ENCODE assay signal across 18 cellular contexts in the genomic region with DNA sequence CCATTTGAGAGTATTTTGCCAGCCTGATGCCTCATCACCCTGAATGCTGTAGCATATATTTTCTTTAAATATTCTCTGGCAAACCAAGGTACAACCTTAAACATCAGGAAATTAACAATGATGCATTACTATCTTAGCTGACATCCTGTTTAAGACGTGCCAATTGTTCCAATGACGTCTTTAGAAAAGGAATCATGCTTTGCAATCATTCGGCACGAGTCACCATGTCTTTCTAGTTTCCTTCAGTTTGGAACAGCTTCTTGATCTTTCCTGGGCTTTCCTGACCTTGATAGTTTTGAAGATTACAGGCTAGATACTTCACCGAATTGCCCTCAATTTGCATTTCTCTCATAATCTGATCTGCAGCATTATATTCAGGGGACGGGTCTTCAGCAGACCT.
DNase-seq lines count a peak whose midpoint lies in the region; ATAC-seq and TF ChIP-seq lines count a peak whose summit lies in the region.
"Had no signal": no experiment of that assay in that cellular context is flagged by ENCODE, and none has a peak within 500 bp of the region (broad histone marks: within the 10 kb centered on the region; RNA-seq: fewer than 3 reads in every experiment).

No MANE protein-coding gene starts in this region.

- no peak for TF ChIP-seq CTCF in GM23338 (conservative IDR thresholded peaks at IDR 0.05; ENCODE audit: low read depth in 2 of 2)

- no peak overlapping the region for H3K27ac ChIP-seq in GM23338 (ENCODE audit: low read depth)
- H3K27ac ChIP-seq: A549, prostate gland had no signal

- H3K9me2 ChIP-seq in GM23338 (ENCODE audit: insufficient read depth): no peaks in the 10 kb centered on the region

- H4K20me1 ChIP-seq in GM23338 (replicated peaks; ENCODE audit: insufficient read depth): no peaks in the 10 kb centered on the region

- H3K36me3 Mint-ChIP-seq in GM23338 (ENCODE audit: low read depth): peaks cover 15% of the 10 kb centered on the region
- H3K36me3 Mint-ChIP-seq: activated CD8-positive, alpha-beta memory T cell treated with anti-CD3 and anti-CD28 coated beads, Interleukin-2, amount 10 ng/mL, durations not matched to agents 7 days and 5 days had no signal

- H3K4me3 ChIP-seq in GM23338: no peak overlapping the region
- H3K4me3 ChIP-seq: A549, prostate gland had no signal

- no peak overlapping the region for H3K4me3 Mint-ChIP-seq in GM23338
- H3K4me3 Mint-ChIP-seq: activated CD8-positive, alpha-beta memory T cell treated with anti-CD3 and anti-CD28 coated beads, Interleukin-2, amount 10 ng/mL, durations not matched to agents 7 days and 5 days; brain; naive B cell had no signal

- peaks cover 8% of the 10 kb centered on the region; the same call in 1 of the 2 replicates for H3K27me3 ChIP-seq in GM23338 (ENCODE audit: insufficient read depth)

- H3K4me1 Mint-ChIP-seq in GM23338: peaks cover 3% of the 10 kb centered on the region; the same call in 2 of the 3 replicates
- H3K4me1 Mint-ChIP-seq: activated CD8-positive, alpha-beta memory T cell treated with anti-CD3 and anti-CD28 coated beads, Interleukin-2, amount 10 ng/mL, durations not matched to agents 7 days and 5 days; brain; naive B cell had no signal

- H3K27ac Mint-ChIP-seq in GM23338: no peak overlapping the region
- H3K27ac Mint-ChIP-seq: activated CD8-positive, alpha-beta memory T cell treated with anti-CD3 and anti-CD28 coated beads, Interleukin-2, amount 10 ng/mL, durations not matched to agents 7 days and 5 days; brain; naive B cell had no signal

- peaks cover 28% of the 10 kb centered on the region for H3K9me3 Mint-ChIP-seq in GM23338

- H3F3A ChIP-seq in GM23338 (replicated peaks; ENCODE audit: low read depth): no peaks in the 10 kb centered on the region

- peak; percentile 33 for DNase-seq in A172 (ENCODE audit: low spot score)
- DNase-seq in GM23338 (ENCODE audit: low spot score): no peak
- DNase-seq in amniotic stem cell (lab: John Stamatoyannopoulos, UW): peak; percentile 48
- peak; percentile 19 for DNase-seq in foreskin melanocyte
- DNase-seq in NOMO-1 treated with DMSO at 0.1 percent for 48 hours (lab: John Stamatoyannopoulos, UW; ENCODE audit: unreplicated experiment): no peak
- no peak for DNase-seq in effector CD8-positive, alpha-beta T cell (lab: John Stamatoyannopoulos, UW)
- DNase-seq: activated CD4-positive, CD25-positive, alpha-beta regulatory T cell; activated CD8-positive, alpha-beta memory T cell treated with anti-CD3 and anti-CD28 coated beads, Interleukin-2, amount 10 ng/mL, durations not matched to agents 7 days and 5 days; activated gamma-delta T cell; left colon; naive B cell; NCI-H774; T-helper 1 cell had no signal

- no peaks in the 10 kb centered on the region for H3K36me3 ChIP-seq in GM23338 (ENCODE audit: insufficient read depth)
- H3K36me3 ChIP-seq: prostate gland had no signal

- peaks cover 8% of the 10 kb centered on the region for H3K4me1 ChIP-seq in GM23338 (ENCODE audit: insufficient read depth)
- H3K4me1 ChIP-seq: A549, prostate gland had no signal

- H2AFZ ChIP-seq in GM23338: no peak overlapping the region

- H3K79me2 ChIP-seq in GM23338 (replicated peaks; ENCODE audit: insufficient read depth): no peaks in the 10 kb centered on the region

- peaks cover 7% of the 10 kb centered on the region for H3K27me3 Mint-ChIP-seq in GM23338 (ENCODE audit: insufficient read depth, low read depth, poor library complexity)

- ATAC-seq in GM23338: no peak
- no peak for ATAC-seq in GM21737 (IDR thresholded peaks at IDR 0.05; ENCODE audit: unreplicated experiment)
- ATAC-seq in GM18520 (IDR thresholded peaks at IDR 0.05; ENCODE audit: unreplicated experiment): no peak
- ATAC-seq: A549; activated CD8-positive, alpha-beta memory T cell treated with anti-CD3 and anti-CD28 coated beads, Interleukin-2, amount 10 ng/mL, durations not matched to agents 7 days and 5 days; left colon had no signal

- 0 out of 2 replicates have a peak overlapping the region, but pooled peaks have one; percentile 5 for H3K4me2 ChIP-seq in GM23338
- H3K4me2 ChIP-seq: A549 had no signal

TF ChIP-seq in GM23338, 12 proteins besides CTCF, POLR2A, EP300 and RAD21:
- TF ChIP-seq EZH2phosphoT487 (IDR thresholded peaks at IDR 0.05; ENCODE audit: unreplicated experiment): no peak
- TF ChIP-seq JUNB (IDR thresholded peaks at IDR 0.05; ENCODE audit: unreplicated experiment): no peak
- no peak for TF ChIP-seq CREB1 (CRISPR knock-in tag; IDR thresholded peaks at IDR 0.05; ENCODE audit: low read depth)
- no peak for TF ChIP-seq EZH2 (IDR thresholded peaks at IDR 0.05; ENCODE audit: low read depth, unreplicated experiment)
- no peak for TF ChIP-seq REST (IDR thresholded peaks at IDR 0.05; ENCODE audit: unreplicated experiment)
- TF ChIP-seq NANOG (IDR thresholded peaks at IDR 0.05; ENCODE audit: borderline replicate concordance): no peak
TF ChIP-seq in GM23338: peak in this region for 0.

Comparison
In these comparisons a context has a peak if more than half of its experiments do, and no peak if none do; other contexts are left out.
1. DNase-seq: peak in A172 (single experiment), amniotic stem cell (single experiment) and foreskin melanocyte (single experiment); none in GM23338 (single experiment), NOMO-1 treated with DMSO at 0.1 percent for 48 hours (single experiment) and effector CD8-positive, alpha-beta T cell (single experiment).